ENCODE assay signal across 16 cellular contexts in genomic region chr11:112627588-112628045, GRCh38.
DNase-seq lines count a peak whose midpoint lies in the region; ATAC-seq and TF ChIP-seq lines count a peak whose summit lies in the region.
"Had no signal": no experiment of that assay in that cellular context is flagged by ENCODE, and none has a peak within 500 bp of the region (broad histone marks: within the 10 kb centered on the region; RNA-seq: fewer than 3 reads in every experiment).

No MANE protein-coding gene starts in this region.

- CTCF ChIA-PET in RWPE1 (lab: Yijun Ruan, JAX), result interaction anchor here (0.7 kb wide), 1 partner anchor 53 kb away, joined by 3 read pairs; no protein-coding TSS in a partner anchor

- POLR2A ChIA-PET in RWPE1 (lab: Yijun Ruan, JAX; ENCODE audit: low non-redundant PET), result no interaction called here

- ATAC-seq in GM18505 (IDR thresholded peaks at IDR 0.05; ENCODE audit: unreplicated experiment), result peak; percentile 55
- ATAC-seq in GM19438 (IDR thresholded peaks at IDR 0.05; ENCODE audit: low read depth, unreplicated experiment), result peak; percentile 43
- ATAC-seq in HG02852 (IDR thresholded peaks at IDR 0.05; ENCODE audit: unreplicated experiment), result peak; percentile 78
- peak; percentile 49 for ATAC-seq in HG03558 (IDR thresholded peaks at IDR 0.05; ENCODE audit: extremely low read depth, unreplicated experiment)

- no peak for TF ChIP-seq CTCF in RWPE1 (conservative IDR thresholded peaks at IDR 0.05; ENCODE audit: low read depth)

- DNase-seq in RWPE1 (ENCODE audit: low spot score) (no peak), Ammon's horn (ENCODE audit: low spot score) (no peak), DMS53 treated with DMSO at 0.1 percent for 48 hours (lab: John Stamatoyannopoulos, UW; ENCODE audit: unreplicated experiment) (no peak), glomerular visceral epithelial cell (ENCODE audit: extremely low spot score) (no peak)
- DNase-seq: activated B cell treated with CpG ODN at 0.5 μM for 24 hours, erythroblast, NCI-H510A treated with DMSO at 0.1 percent for 48 hours, SHP77 treated with DMSO at 0.1 percent for 48 hours had no signal

- peak; percentile 30 for TF ChIP-seq POLR2A in GM18505 (IDR thresholded peaks at IDR 0.05; ENCODE audit: borderline replicate concordance, extremely low read depth, insufficient read depth, insufficient read length)

- H3K27ac ChIP-seq in RWPE1, result no peak overlapping the region
- H3K27ac ChIP-seq: BLaER1, cardiac muscle cell, HL-60, right atrium auricular region had no signal
